In the genomic region with DNA sequence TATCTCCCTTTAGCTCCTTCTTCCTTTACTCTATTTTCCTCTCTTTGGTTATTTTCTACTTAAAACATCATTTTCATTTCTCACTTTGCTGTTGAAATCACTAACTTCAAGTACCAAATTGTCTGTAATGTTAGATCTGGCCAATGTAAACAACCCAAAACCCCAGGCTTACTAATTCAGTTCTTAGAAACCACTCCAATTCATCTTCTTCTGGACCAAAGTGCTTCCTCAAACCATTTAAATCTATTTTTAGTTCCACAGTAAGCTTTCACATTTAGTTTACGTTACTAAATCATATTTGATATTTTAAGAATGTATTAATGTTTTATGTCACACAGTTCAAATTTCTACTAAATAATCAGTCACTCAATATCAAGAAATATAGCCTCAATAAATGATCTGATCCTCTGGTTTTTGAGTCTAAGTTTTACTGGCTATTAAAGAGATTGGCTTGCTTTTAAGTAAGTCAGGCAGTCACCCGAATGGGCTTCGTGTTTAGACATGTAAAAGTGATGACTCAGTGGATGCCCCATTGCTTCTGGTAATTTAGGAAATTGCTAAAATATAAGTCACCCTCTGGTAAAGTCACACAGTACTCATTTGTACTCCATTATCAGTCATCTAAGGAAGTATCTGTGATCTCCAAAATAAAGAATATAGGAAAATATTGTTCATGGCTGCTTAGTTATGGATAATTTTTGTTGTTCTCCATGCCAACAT, we compare ENCODE assay signal across 18 cellular contexts.
DNase-seq lines count a peak whose midpoint lies in the region; ATAC-seq and TF ChIP-seq lines count a peak whose summit lies in the region.
"Had no signal": no experiment of that assay in that cellular context is flagged by ENCODE, and none has a peak within 500 bp of the region (broad histone marks: within the 10 kb centered on the region; RNA-seq: fewer than 3 reads in every experiment).

No MANE protein-coding gene starts in this region.

- dilution Hi-C loops in mammary epithelial cell (cut with HindIII; ENCODE audit: low sequenced_read_pairs) = no loop called here

- no peaks in the 10 kb centered on the region for H4K20me1 ChIP-seq in mammary epithelial cell (ENCODE audit: insufficient read depth, low read length)

- H3K27ac ChIP-seq in A673 (ENCODE audit: low read depth, low read length, poor library complexity, severe bottlenecking) (no peak overlapping the region), mammary epithelial cell (ENCODE audit: insufficient read depth, low read depth, low read length) (peak overlapping the region; percentile 92)
- H3K27ac ChIP-seq: HL-60, prostate gland, vagina had no signal

- H3K9me3 ChIP-seq in A673 (ENCODE audit: low read depth, low read length, poor library complexity, severe bottlenecking) = no peaks in the 10 kb centered on the region
- H3K9me3 ChIP-seq in MG63 = no peaks in the 10 kb centered on the region
- H3K9me3 ChIP-seq in mammary epithelial cell (replicated peaks; ENCODE audit: insufficient read depth, low read length) = no peaks in the 10 kb centered on the region
- H3K9me3 ChIP-seq: prostate gland, vagina had no signal

- intact Hi-C loops in A673 (cut with micrococcal nuclease; ENCODE audit: unreplicated experiment) (no loop called here), mammary epithelial cell (cut with micrococcal nuclease) (no loop called here)

- TF ChIP-seq CTCF in A673 (conservative IDR thresholded peaks at IDR 0.05; ENCODE audit: low read depth, low read length) = no peak
- TF ChIP-seq CTCF in mammary epithelial cell (conservative IDR thresholded peaks at IDR 0.05 in 1 of 2, IDR thresholded peaks at IDR 0.05 in 1 of 2; ENCODE audit: extremely low read depth in 1 of 2, insufficient read depth in 1 of 2, low read depth in 1 of 2, low read length in 2 of 2) = no peak

- H3K27me3 ChIP-seq in A673 (replicated peaks; ENCODE audit: insufficient read depth, low read depth, low read length, poor library complexity) (no peaks in the 10 kb centered on the region), MG63 (no peaks in the 10 kb centered on the region), mammary epithelial cell (ENCODE audit: insufficient read depth, low read length) (no peaks in the 10 kb centered on the region)
- H3K27me3 ChIP-seq: vagina had no signal

- POLR2A ChIA-PET in A673 (lab: Charles Lee; ENCODE audit: low non-redundant PET) = interaction anchor here (0.5 kb wide), 1 partner anchor 47 kb away, joined by 3 read pairs; no protein-coding TSS in a partner anchor

- DNase-seq in A673 (ENCODE audit: low spot score) (peak; percentile 83), MG63 (peak; percentile 45), mammary epithelial cell (peak; percentile 90), islet precursor cell (peak; percentile 67), hypothalamus (lab: John Stamatoyannopoulos, UW) (no peak), GM19240 (ENCODE audit: insufficient read length, low spot score) (no peak)
- DNase-seq: activated CD4-positive, alpha-beta memory T cell treated with anti-CD3 and anti-CD28 coated beads for 36 hours; activated effector memory CD4-positive, alpha-beta T cell treated with anti-CD3 and anti-CD28 coated beads, Interleukin-2, amount 50 U/mL, for 16 hours; NCI-H526 treated with DMSO at 0.1 percent for 48 hours; stimulated activated CD4-positive, alpha-beta T cell treated with anti-CD3 and anti-CD28 coated beads, Interleukin-4, amount 100 ng/mL, for 1 hour had no signal

- no TSS peak for BruUV-seq in A673 (replicated peaks; lab: Mats Ljungman, UMichigan)
- TSS peak; percentile 95 for BruUV-seq in mammary epithelial cell (replicated peaks; lab: Mats Ljungman, UMichigan)

- no peaks in the 10 kb centered on the region for H3K36me3 ChIP-seq in A673 (ENCODE audit: insufficient read depth, low read length, poor library complexity, severe bottlenecking)
- H3K36me3 ChIP-seq in MG63 = no peaks in the 10 kb centered on the region
- H3K36me3 ChIP-seq in mammary epithelial cell (ENCODE audit: insufficient read depth, low read length) = no peaks in the 10 kb centered on the region
- H3K36me3 ChIP-seq: prostate gland, vagina had no signal

- no peaks in the 10 kb centered on the region for H3K79me2 ChIP-seq in mammary epithelial cell (ENCODE audit: insufficient read depth, low read length)

- in situ Hi-C loops in mammary epithelial cell (cut with MboI; ENCODE audit: low sequenced_read_pairs in 2 of 2) = no loop called here

- CTCF ChIA-PET in A673 (lab: Charles Lee) (no interaction called here), mammary epithelial cell (lab: Charles Lee; ENCODE audit: low non-redundant PET) (no interaction called here)

- no peak for ATAC-seq in GM18520 (IDR thresholded peaks at IDR 0.05; ENCODE audit: unreplicated experiment)
- no peak for ATAC-seq in GM19467 (IDR thresholded peaks at IDR 0.05; ENCODE audit: unreplicated experiment)
- ATAC-seq: esophagus mucosa; Right ventricle myocardium inferior; stimulated activated effector memory CD8-positive, alpha-beta T cell treated with anti-CD3 and anti-CD28 coated beads, Interleukin-12 subunit alpha, Interleukin-12 subunit beta, amount 100 ng/mL, for 72 hours had no signal

- no peak overlapping the region for H3K4me3 ChIP-seq in A673 (ENCODE audit: low read depth, low read length, poor library complexity, severe bottlenecking)
- H3K4me3 ChIP-seq in MG63 = no peak overlapping the region
- peak overlapping the region in 1 of 3 experiments; percentile 28 for H3K4me3 ChIP-seq in mammary epithelial cell (replicated peaks in 1 of 3; ENCODE audit: insufficient read depth in 1 of 3, low read depth in 2 of 3, low read length in 3 of 3)
- H3K4me3 ChIP-seq: prostate gland, vagina had no signal

- 4% methylated on average over 3 of the region's 3 CpGs for WGBS in mammary epithelial cell (ENCODE audit: low coverage, missing lambda C conversion rate)

- peak overlapping the region; percentile 20 for H3K9ac ChIP-seq in mammary epithelial cell (ENCODE audit: insufficient read depth, low read length)

- H3K4me1 ChIP-seq in A673 (ENCODE audit: insufficient read depth, low read length, poor library complexity, severe bottlenecking) = peaks cover 6% of the 10 kb centered on the region
- peaks cover 19% of the 10 kb centered on the region for H3K4me1 ChIP-seq in mammary epithelial cell (ENCODE audit: insufficient read depth, low read length)
- H3K4me1 ChIP-seq: prostate gland, vagina had no signal

- peak overlapping the region; percentile 77 for H3K4me2 ChIP-seq in mammary epithelial cell (ENCODE audit: insufficient read depth, low read depth, low read length)

- peak overlapping the region; percentile 74 for H2AFZ ChIP-seq in mammary epithelial cell (ENCODE audit: low read depth, low read length)

Comparison
In these comparisons a context has a peak if more than half of its experiments do, and no peak if none do; other contexts are left out.
1. DNase-seq: peak in A673 (single experiment), MG63 (single experiment), mammary epithelial cell (single experiment) and islet precursor cell (single experiment); none in hypothalamus (0 of 51) and GM19240 (single experiment).